16 cellular contexts compared by ENCODE assay signal in genomic region chr11:27249208-27249509, GRCh38.
DNase-seq lines count a peak whose midpoint lies in the region; ATAC-seq and TF ChIP-seq lines count a peak whose summit lies in the region.
"Had no signal": no experiment of that assay in that cellular context is flagged by ENCODE, and none has a peak within 500 bp of the region (broad histone marks: within the 10 kb centered on the region; RNA-seq: fewer than 3 reads in every experiment).

No MANE protein-coding gene starts in this region.

- POLR2A ChIA-PET in Panc1 (lab: Charles Lee): no interaction called here

- H3K4me3 ChIP-seq in heart left ventricle: no peak overlapping the region
- H3K4me3 ChIP-seq in Panc1 (ENCODE audit: low read depth in 2 of 2, low read length in 2 of 2): no peak overlapping the region
- no peak overlapping the region for H3K4me3 ChIP-seq in spleen
- no peak overlapping the region for H3K4me3 ChIP-seq in dorsolateral prefrontal cortex
- H3K4me3 ChIP-seq: PC-9 had no signal

- TF ChIP-seq CTCF in heart left ventricle (IDR thresholded peaks at IDR 0.05) (no peak), Panc1 (IDR thresholded peaks at IDR 0.05) (no peak), spleen (IDR thresholded peaks at IDR 0.05 in 8 of 11, conservative IDR thresholded peaks at IDR 0.05 in 3 of 11) (no peak), dorsolateral prefrontal cortex (IDR thresholded peaks at IDR 0.05 in 54 of 56, conservative IDR thresholded peaks at IDR 0.05 in 2 of 56; ENCODE audit: low read depth in 1 of 56, partially characterized antibody in 56 of 56) (no peak)

- 54 to 73% (median 69%) methylated on average over 4 of the region's 4 CpGs for WGBS in heart left ventricle, 4 donors
- 66 to 92% (median 87%) methylated on average over 4 of the region's 4 CpGs for WGBS in spleen, 5 donors

- TF ChIP-seq POLR2A in heart left ventricle (IDR thresholded peaks at IDR 0.05) (no peak), spleen (IDR thresholded peaks at IDR 0.05) (no peak)

- peak overlapping the region in 9 of 12 donors; percentile 21 to 75 (median 64) for H3K27ac ChIP-seq in heart left ventricle
- peak overlapping the region; percentile 6; the same call in 1 of the 2 replicates for H3K27ac ChIP-seq in Panc1 (ENCODE audit: low read length)
- H3K27ac ChIP-seq in spleen: peak overlapping the region in 6 of 8 donors; percentile 23 to 72 (median 51)
- H3K27ac ChIP-seq in dorsolateral prefrontal cortex: peak overlapping the region in 3 of 59 donors; percentile 7 to 26 (median 15)
- H3K27ac ChIP-seq: PC-9 had no signal

- H3K9me3 ChIP-seq in heart left ventricle (no peaks in the 10 kb centered on the region), Panc1 (ENCODE audit: control insufficient read depth, insufficient read depth, low read depth, low read length) (no peaks in the 10 kb centered on the region), spleen (no peaks in the 10 kb centered on the region)

- intact Hi-C loops in heart left ventricle (cut with DNase I): loop anchor here in 1 of 10 donors (5.0 kb wide), 1 partner anchor 37 kb away; no protein-coding TSS in a partner anchor
- intact Hi-C loops in Right ventricle myocardium superior (cut with DNase I): no loop called here
- intact Hi-C loops in Panc1 (cut with micrococcal nuclease; ENCODE audit: unreplicated experiment): no loop called here
- intact Hi-C loops in spleen (cut with DNase I; ENCODE audit: low total_unique reads): no loop called here
- intact Hi-C loops in dorsolateral prefrontal cortex (cut with DNase I): no loop called here

- in situ Hi-C loops in Panc1 (cut with HindIII; ENCODE audit: low pct_unique_long_range_greater_than_20kb, low sequenced_read_pairs): no loop called here

- peaks cover 0 to 44% (median 16%) of the 10 kb centered on the region in 12 donors for H3K4me1 ChIP-seq in heart left ventricle
- H3K4me1 ChIP-seq in Panc1 (ENCODE audit: control insufficient read depth, insufficient read depth, low read length): no peaks in the 10 kb centered on the region
- peaks cover 0 to 22% (median 1%) of the 10 kb centered on the region in 6 donors for H3K4me1 ChIP-seq in spleen

- H3K36me3 ChIP-seq in heart left ventricle: no peaks in the 10 kb centered on the region
- H3K36me3 ChIP-seq in Panc1 (ENCODE audit: control insufficient read depth, insufficient read depth, low read length): no peaks in the 10 kb centered on the region
- H3K36me3 ChIP-seq in spleen: no peaks in the 10 kb centered on the region

- no peak for DNase-seq in heart left ventricle
- DNase-seq in Right ventricle myocardium superior: no peak
- DNase-seq in Panc1 (ENCODE audit: low read depth, low spot score): no peak
- peak; percentile 35 for DNase-seq in iPS-NIHi7 (ENCODE audit: extremely low spot score)
- no peak for DNase-seq in spleen
- DNase-seq in dorsolateral prefrontal cortex: no peak
- DNase-seq in NCI-H2227 treated with DMSO at 0.1 percent for 48 hours (lab: John Stamatoyannopoulos, UW): no peak
- DNase-seq: DMS153, EL, HCEC 1CT, NCI-H1436 treated with DMSO at 0.1 percent for 48 hours, NCI-H2081 treated with DMSO at 0.1 percent for 48 hours, NCI-H345, PC-9, SHP77 had no signal

- ATAC-seq in heart left ventricle (no peak), Right ventricle myocardium superior (ENCODE audit: poor library complexity) (no peak), Panc1 (no peak), HG03442 (IDR thresholded peaks at IDR 0.05; ENCODE audit: unreplicated experiment) (no peak)

- H3K27me3 ChIP-seq in heart left ventricle (no peaks in the 10 kb centered on the region), Panc1 (ENCODE audit: control insufficient read depth, insufficient read depth, low read length) (no peaks in the 10 kb centered on the region), spleen (replicated peaks in 1 of 7) (peaks cover 0 to 3% (median 0%) of the 10 kb centered on the region in 7 donors), dorsolateral prefrontal cortex (no peaks in the 10 kb centered on the region)

- CTCF ChIA-PET in Panc1 (lab: Charles Lee): no interaction called here

- BruUV-seq in Panc1 (replicated peaks; lab: Mats Ljungman, UMichigan): no TSS peak
